In the genomic region with DNA sequence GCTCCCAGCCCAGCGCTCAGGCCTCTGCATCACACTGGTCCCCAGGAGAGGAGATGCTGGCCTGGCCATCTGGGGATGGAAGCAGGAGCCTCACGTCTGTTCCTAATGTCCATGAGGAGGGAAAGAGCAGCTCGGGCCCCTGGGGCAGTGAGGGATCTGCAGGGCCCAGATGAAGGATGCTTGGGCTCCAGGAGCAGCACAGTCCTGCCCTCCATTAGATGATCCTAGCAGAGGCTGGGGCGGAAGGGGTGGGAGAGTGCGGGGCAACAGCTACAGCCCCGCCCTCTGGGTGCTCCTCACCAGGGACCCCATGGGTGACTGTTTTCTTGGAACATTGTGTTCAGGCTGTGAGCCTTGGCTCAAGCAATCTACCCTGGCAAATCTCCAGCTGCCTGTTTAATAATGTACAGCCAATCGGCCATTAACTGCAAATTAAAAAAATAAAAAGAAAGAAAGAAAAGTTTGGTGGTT, we compare ENCODE assay signal across 17 cellular contexts. TPM values are rescaled to one million over a fixed set of nuclear protein-coding genes. Genes with fewer than 3 reads are reported as not detected.
DNase-seq lines count a peak whose midpoint lies in the region; ATAC-seq, FAIRE-seq and TF ChIP-seq lines count a peak whose summit lies in the region.
"Had no signal": no experiment of that assay in that cellular context is flagged by ENCODE, and none has a peak within 500 bp of the region (broad histone marks: within the 10 kb centered on the region; RNA-seq: fewer than 3 reads in every experiment).

No MANE protein-coding gene starts in this region.

- no peak for TF ChIP-seq POLR2A in HepG2 (IDR thresholded peaks at IDR 0.05; ENCODE audit: insufficient read depth in 1 of 2, low read depth in 2 of 2, low read length in 2 of 2)

- H3K4me1 ChIP-seq in liver (ENCODE audit: control insufficient read depth in 4 of 4, insufficient read depth in 4 of 4, low read length in 3 of 4) = peaks cover 5 to 16% (median 12%) of the 10 kb centered on the region in 4 donors
- H3K4me1 ChIP-seq in HepG2 (ENCODE audit: insufficient read depth, low read length) = peaks cover 16% of the 10 kb centered on the region
- peaks cover 82% of the 10 kb centered on the region for H3K4me1 ChIP-seq in rectal smooth muscle tissue (ENCODE audit: control insufficient read depth, insufficient read depth, low read length)
- H3K4me1 ChIP-seq in aorta (ENCODE audit: control insufficient read depth in 1 of 2, insufficient read depth in 2 of 2, low read length in 2 of 2) = peaks cover 0 to 5% of the 10 kb centered on the region in 2 donors
- H3K4me1 ChIP-seq: neural progenitor cell had no signal

- ATAC-seq in HepG2 (no peak), aorta (ENCODE audit: low FRiP score) (peak; percentile 53)
- ATAC-seq: stimulated activated naive CD8-positive, alpha-beta T cell treated with anti-CD3 and anti-CD28 coated beads, Interleukin-15, amount 100 ng/mL, for 72 hours had no signal

- in situ Hi-C loops in HepG2 (cut with HindIII; ENCODE audit: extremely low pct_ligation_motif_present, low pct_unique_long_range_greater_than_20kb) = no loop called here

- H3K4me2 ChIP-seq in HepG2 (ENCODE audit: low read depth, low read length) = no peak overlapping the region
- H3K4me2 ChIP-seq: neural progenitor cell had no signal

- no peak overlapping the region for H2AFZ ChIP-seq in HepG2 (ENCODE audit: low read length)
- H2AFZ ChIP-seq: neural progenitor cell had no signal

- no peaks in the 10 kb centered on the region for H4K20me1 ChIP-seq in HepG2 (ENCODE audit: insufficient read depth, low read length)

- intact Hi-C loops in HepG2 (cut with micrococcal nuclease; ENCODE audit: unreplicated experiment) (no loop called here), aorta (cut with DNase I) (no loop called here)

- H3K79me2 ChIP-seq in HepG2 (ENCODE audit: insufficient read depth, low read length) = no peaks in the 10 kb centered on the region

- no peak overlapping the region for H3K4me3 ChIP-seq in liver (ENCODE audit: low read depth in 1 of 3, low read length in 3 of 3)
- H3K4me3 ChIP-seq in HepG2 (replicated peaks in 1 of 3; ENCODE audit: insufficient read depth in 1 of 3, low read depth in 2 of 3, low read length in 3 of 3) = no peak overlapping the region
- no peak overlapping the region for H3K4me3 ChIP-seq in rectal smooth muscle tissue (ENCODE audit: low read length)
- H3K4me3 ChIP-seq in aorta (ENCODE audit: low read length in 2 of 2) = no peak overlapping the region
- H3K4me3 ChIP-seq: neural progenitor cell had no signal

- TF ChIP-seq RAD21 in liver (IDR thresholded peaks at IDR 0.05) (no peak), HepG2 (CRISPR knock-in tag; IDR thresholded peaks at IDR 0.05) (no peak)

- H3K9ac ChIP-seq in liver (ENCODE audit: low read depth in 1 of 2, low read length in 2 of 2) (no peak overlapping the region), HepG2 (ENCODE audit: insufficient read depth, low read depth, low read length) (no peak overlapping the region), rectal smooth muscle tissue (ENCODE audit: low read length) (no peak overlapping the region)
- H3K9ac ChIP-seq: neural progenitor cell had no signal

- 88% methylated on average over 7 of the region's 7 CpGs for WGBS in liver
- WGBS in HepG2 (ENCODE audit: low lambda C conversion rate) = 32% methylated on average over 7 of the region's 7 CpGs
- WGBS in aorta, 2 donors = 16 to 17% methylated on average over 7 of the region's 7 CpGs

- CTCF ChIA-PET in HepG2 (lab: Yijun Ruan, JAX; ENCODE audit: low intra/inter-chr PET ratio, low total read pairs) = no interaction called here

- H3K9me3 ChIP-seq in liver (ENCODE audit: control insufficient read depth in 4 of 4, low read length in 3 of 4) = no peaks in the 10 kb centered on the region
- H3K9me3 ChIP-seq in HepG2 (ENCODE audit: low read length) = no peaks in the 10 kb centered on the region
- no peaks in the 10 kb centered on the region for H3K9me3 ChIP-seq in aorta (ENCODE audit: control insufficient read depth, low read length)

- no peaks in the 10 kb centered on the region for H3K27me3 ChIP-seq in liver (ENCODE audit: control insufficient read depth in 4 of 4, insufficient read depth in 4 of 4, low read length in 3 of 4)
- peaks cover 6 to 78% of the 10 kb centered on the region in 2 experiments; a peak in 4 of 5 replicates for H3K27me3 ChIP-seq in HepG2 (ENCODE audit: control insufficient read depth in 1 of 2, insufficient read depth in 2 of 2, low read length in 2 of 2)
- no peaks in the 10 kb centered on the region for H3K27me3 ChIP-seq in rectal smooth muscle tissue (ENCODE audit: control insufficient read depth, insufficient read depth, low read length)
- no peaks in the 10 kb centered on the region for H3K27me3 ChIP-seq in aorta (ENCODE audit: control insufficient read depth in 1 of 2, insufficient read depth in 2 of 2, low read length in 1 of 2)
- H3K27me3 ChIP-seq: neural progenitor cell had no signal

- BruUV-seq in HepG2 (replicated peaks; lab: Mats Ljungman, UMichigan) = no TSS peak

- POLR2A ChIA-PET in HepG2 (lab: Yijun Ruan, JAX) = no interaction called here

- no peak for TF ChIP-seq EP300 in HepG2 (IDR thresholded peaks at IDR 0.05; ENCODE audit: low read depth in 2 of 2, low read length in 2 of 2)
- TF ChIP-seq EP300 in HepG2 (CRISPR knock-in tag; IDR thresholded peaks at IDR 0.05; ENCODE audit: borderline replicate concordance) = no peak

- FAIRE-seq in HepG2 (lab: Jason Lieb, UNC) = no peak
- no peak for FAIRE-seq in D721Med (lab: Jason Lieb, UNC)
- FAIRE-seq: colon had no signal

- H3K27ac ChIP-seq in liver (ENCODE audit: low read depth in 1 of 2, low read length in 2 of 2) = peak overlapping the region in 1 of 2 donors; percentile 40
- H3K27ac ChIP-seq in HepG2 (ENCODE audit: extremely low read length, insufficient read depth, low read length) = no peak overlapping the region
- H3K27ac ChIP-seq in rectal smooth muscle tissue (ENCODE audit: low read depth, low read length) = peak overlapping the region; percentile 97
- peak overlapping the region; percentile 66 to 79 for H3K27ac ChIP-seq in aorta (ENCODE audit: low read depth in 1 of 2, low read length in 2 of 2)
- H3K27ac ChIP-seq: HL-60, neural progenitor cell had no signal

- no peak for DNase-seq in HepG2 (ENCODE audit: low spot score)
- DNase-seq in kidney glomerular epithelial cell (lab: John Stamatoyannopoulos, UW) = peak; percentile 30
- no peak for DNase-seq in aorta
- DNase-seq in NCI-H1694 (lab: John Stamatoyannopoulos, UW) = no peak
- DNase-seq in cerebellar cortex (ENCODE audit: low spot score) = no peak
- no peak for DNase-seq in D721Med (ENCODE audit: insufficient read length, low spot score)
- DNase-seq: activated CD4-positive, alpha-beta T cell treated with anti-CD3 and anti-CD28 coated beads for 1 hour; activated CD8-positive, alpha-beta memory T cell treated with anti-CD3 and anti-CD28 coated beads, Interleukin-2, amount 50 U/mL, for 4 hours; KG1; NCI-H1105 treated with DMSO at 0.1 percent for 48 hours; stimulated activated naive CD8-positive, alpha-beta T cell treated with anti-CD3 and anti-CD28 coated beads, Interleukin-15, amount 100 ng/mL, for 72 hours; T-helper 2 cell had no signal

- TF ChIP-seq CTCF in liver (IDR thresholded peaks at IDR 0.05; ENCODE audit: low read depth, low read length, missing input control) = no peak
- TF ChIP-seq CTCF in HepG2 (CRISPR knock-in tag; IDR thresholded peaks at IDR 0.05) = no peak
- TF ChIP-seq CTCF in D721Med (IDR thresholded peaks at IDR 0.05; ENCODE audit: insufficient read depth, missing control alignments) = no peak

- H3K36me3 ChIP-seq in liver (ENCODE audit: control insufficient read depth in 4 of 4, insufficient read depth in 3 of 4, low read depth in 1 of 4, low read length in 3 of 4) (no peaks in the 10 kb centered on the region), HepG2 (replicated peaks in 1 of 2; ENCODE audit: control insufficient read depth in 1 of 2, insufficient read depth in 2 of 2, low read length in 2 of 2) (no peaks in the 10 kb centered on the region), rectal smooth muscle tissue (ENCODE audit: control insufficient read depth, insufficient read depth, low read length) (no peaks in the 10 kb centered on the region), aorta (ENCODE audit: control insufficient read depth in 1 of 2, insufficient read depth in 2 of 2, low read length in 1 of 2) (no peaks in the 10 kb centered on the region)
- H3K36me3 ChIP-seq: neural progenitor cell had no signal

RNA-seq across cellular contexts. Expression of a gene that starts 49.7 kb away (rescaled TPM):
- total RNA-seq in liver = 100 to 1,000 TPM in 1 of 2 donors, 10 to 100 TPM in 1; 91.6 to 128 TPM
- 10 to 100 TPM; 16.3 to 23.0 TPM for polyA plus RNA-seq in liver
- total RNA-seq in HepG2 (2016; rRNA removed; fragmentation: Illumina TruSeq; extraction: Trizol) = 1.9 TPM in 2 replicates
- 0.51 and 0.71 TPM in 2 replicates for total RNA-seq in HepG2 (2016; cell fraction: cytosol; rRNA removed; fragmentation: Illumina TruSeq; extraction: Trizol; ENCODE audit: low read depth)
- total RNA-seq in HepG2 (2016; cell fraction: insoluble cytoplasmic fraction; rRNA removed; fragmentation: Illumina TruSeq; extraction: Trizol) = 1.1 and 1.7 TPM in 2 replicates
- total RNA-seq in HepG2 (2016; cell fraction: membrane; rRNA removed; fragmentation: Illumina TruSeq; extraction: Trizol) = 1.9 and 2.2 TPM in 2 replicates
- 3.7 and 4.7 TPM in 2 replicates for total RNA-seq in HepG2 (2016; cell fraction: nucleus; rRNA removed; fragmentation: Illumina TruSeq; extraction: Trizol)
- polyA plus RNA-seq in HepG2 (2011; rRNA removed) = 118 and 127 TPM in 2 replicates
- 72.1 and 78.8 TPM in 2 replicates for polyA plus RNA-seq in HepG2 (2011; cell fraction: cytosol; rRNA removed)
- 302 and 373 TPM in 2 replicates for polyA plus RNA-seq in HepG2 (2011; cell fraction: nucleus; rRNA removed)
- polyA plus RNA-seq in HepG2 (2012) = 63.6 and 87.8 TPM in 2 replicates
- polyA plus RNA-seq in HepG2 (2016; cell fraction: cytosol; fragmentation: Illumina TruSeq; extraction: Trizol; ENCODE audit: low read depth) = 0.35 and 0.62 TPM in 2 replicates
- polyA plus RNA-seq in HepG2 (2016; cell fraction: insoluble cytoplasmic fraction; fragmentation: Illumina TruSeq; extraction: Trizol; ENCODE audit: low read depth) = 1.3 and 1.7 TPM in 2 replicates
- 0.73 and 0.90 TPM in 2 replicates for polyA plus RNA-seq in HepG2 (2016; cell fraction: membrane; fragmentation: Illumina TruSeq; extraction: Trizol; ENCODE audit: low read depth)
- 1.9 and 2.0 TPM in 2 replicates for polyA plus RNA-seq in HepG2 (2016; cell fraction: nucleus; fragmentation: Illumina TruSeq; extraction: Trizol; ENCODE audit: insufficient read depth, low read depth)
- 3.6 and 445 TPM in 2 replicates for polyA minus RNA-seq in HepG2 (2011; rRNA and poly(A)+ RNA removed; ENCODE audit: low replicate concordance)
- polyA minus RNA-seq in HepG2 (2011; cell fraction: cytosol; rRNA and poly(A)+ RNA removed) = 116 and 155 TPM in 2 replicates
- 504 and 544 TPM in 2 replicates for polyA minus RNA-seq in HepG2 (2011; cell fraction: nucleus; rRNA and poly(A)+ RNA removed)
- 1,000 to 10,000 TPM; 1,456 to 1,949 TPM for total RNA-seq in aorta
- polyA plus RNA-seq in aorta = 100 to 1,000 TPM; 303 to 404 TPM

Comparison
In these comparisons a context has a peak if more than half of its experiments do, and no peak if none do; other contexts are left out.
1. RNA of a gene that starts 49.7 kb away (total RNA-seq): 1,456 to 1,949 TPM in aorta and 91.6 to 128 TPM in liver; 0.51 to 4.7 TPM in HepG2; every median in the first group is over 10 times any median in the second.